Comparison of ENCODE assay signal across 24 cellular contexts in genomic region chr1:207658904-207659485, GRCh38. TPM values are rescaled to one million over a fixed set of nuclear protein-coding genes. Genes with fewer than 3 reads are reported as not detected.
DNase-seq lines count a peak whose midpoint lies in the region; ATAC-seq, FAIRE-seq and TF ChIP-seq lines count a peak whose summit lies in the region.
"Had no signal": no experiment of that assay in that cellular context is flagged by ENCODE, and none has a peak within 500 bp of the region (broad histone marks: within the 10 kb centered on the region; RNA-seq: fewer than 3 reads in every experiment).

No MANE protein-coding gene starts in this region.

- H2AFZ ChIP-seq in SK-N-SH (ENCODE audit: low read depth) (no peak overlapping the region), HepG2 (ENCODE audit: low read length) (no peak overlapping the region)
- H2AFZ ChIP-seq: GM23338 had no signal

- intact Hi-C loops in HepG2 (cut with micrococcal nuclease; ENCODE audit: unreplicated experiment): no loop called here

- no TSS peak for BruUV-seq in HepG2 (replicated peaks; lab: Mats Ljungman, UMichigan)

- H3K9ac ChIP-seq in SK-N-SH: no peak overlapping the region
- no peak overlapping the region for H3K9ac ChIP-seq in HepG2 (ENCODE audit: insufficient read depth, low read depth, low read length)

- TF ChIP-seq EP300 in SK-N-SH (IDR thresholded peaks at IDR 0.05; ENCODE audit: borderline replicate concordance in 1 of 2, low read depth in 1 of 2, low read length in 1 of 2): no peak
- no peak for TF ChIP-seq EP300 in A549 (IDR thresholded peaks at IDR 0.05)
- TF ChIP-seq EP300 in HepG2 (IDR thresholded peaks at IDR 0.05; ENCODE audit: low read depth in 2 of 2, low read length in 2 of 2): no peak
- no peak for TF ChIP-seq EP300 in HepG2 (CRISPR knock-in tag; IDR thresholded peaks at IDR 0.05; ENCODE audit: borderline replicate concordance)

- TF ChIP-seq RAD21 in SK-N-SH (IDR thresholded peaks at IDR 0.05; ENCODE audit: low read length) (no peak), A549 (conservative IDR thresholded peaks at IDR 0.05 in 1 of 2, IDR thresholded peaks at IDR 0.05 in 1 of 2) (no peak), HepG2 (CRISPR knock-in tag; IDR thresholded peaks at IDR 0.05) (no peak)

- no peak for TF ChIP-seq POLR2A in A549 (IDR thresholded peaks at IDR 0.05; ENCODE audit: low read length)
- TF ChIP-seq POLR2A in HepG2 (IDR thresholded peaks at IDR 0.05; ENCODE audit: insufficient read depth in 1 of 2, low read depth in 2 of 2, low read length in 2 of 2): no peak

- H3K36me3 ChIP-seq in SK-N-SH (replicated peaks in 1 of 2; ENCODE audit: control insufficient read depth in 1 of 2, insufficient read depth in 2 of 2, low read length in 1 of 2): no peaks in the 10 kb centered on the region
- no peaks in the 10 kb centered on the region for H3K36me3 ChIP-seq in HepG2 (replicated peaks in 1 of 2; ENCODE audit: control insufficient read depth in 1 of 2, insufficient read depth in 2 of 2, low read length in 2 of 2)
- no peaks in the 10 kb centered on the region for H3K36me3 ChIP-seq in BE2C

- H3K27me3 ChIP-seq in SK-N-SH (ENCODE audit: insufficient read depth): peaks cover 20% of the 10 kb centered on the region; the same call in 1 of the 2 replicates
- H3K27me3 ChIP-seq in HepG2 (ENCODE audit: control insufficient read depth in 1 of 2, insufficient read depth in 2 of 2, low read length in 2 of 2): no peaks in the 10 kb centered on the region; a peak in 1 of 5 replicates
- H3K27me3 ChIP-seq in BE2C: peaks cover 38% of the 10 kb centered on the region

- H3K4me2 ChIP-seq in SK-N-SH: no peak overlapping the region
- no peak overlapping the region for H3K4me2 ChIP-seq in A549
- H3K4me2 ChIP-seq in HepG2 (ENCODE audit: low read depth, low read length): no peak overlapping the region
- H3K4me2 ChIP-seq: GM23338 had no signal

- H3K9me3 Mint-ChIP-seq in stimulated activated effector memory CD8-positive, alpha-beta T cell treated with anti-CD3 and anti-CD28 coated beads, Interleukin-12 subunit alpha, Interleukin-12 subunit beta, amount 100 ng/mL, for 72 hours: no peaks in the 10 kb centered on the region

- FAIRE-seq in A549 (lab: Jason Lieb, UNC) (no peak), HepG2 (lab: Jason Lieb, UNC) (no peak)
- FAIRE-seq: A204.1, GM12891, GM18507 had no signal

- H3F3A ChIP-seq in SK-N-SH (replicated peaks; ENCODE audit: insufficient read depth): no peaks in the 10 kb centered on the region

- in situ Hi-C loops in HepG2 (cut with HindIII; ENCODE audit: extremely low pct_ligation_motif_present, low pct_unique_long_range_greater_than_20kb): no loop called here

- no peaks in the 10 kb centered on the region for H3K4me1 Mint-ChIP-seq in stimulated activated effector memory CD8-positive, alpha-beta T cell treated with anti-CD3 and anti-CD28 coated beads, Interleukin-12 subunit alpha, Interleukin-12 subunit beta, amount 100 ng/mL, for 72 hours
- H3K4me1 Mint-ChIP-seq: CD4-positive, alpha-beta memory T cell had no signal

- H3K27ac ChIP-seq in SK-N-SH (ENCODE audit: low read depth in 2 of 2, low read length in 1 of 2): no peak overlapping the region
- H3K27ac ChIP-seq in A549: no peak overlapping the region
- H3K27ac ChIP-seq in HepG2 (ENCODE audit: extremely low read length, insufficient read depth, low read length): no peak overlapping the region
- H3K27ac ChIP-seq: 22Rv1 had no signal

- TF ChIP-seq CTCF in SK-N-SH (IDR thresholded peaks at IDR 0.05) (no peak), A549 (IDR thresholded peaks at IDR 0.05) (no peak), HepG2 (CRISPR knock-in tag; IDR thresholded peaks at IDR 0.05) (no peak), BE2C (IDR thresholded peaks at IDR 0.05; ENCODE audit: low read depth, low read length) (no peak)

- no peaks in the 10 kb centered on the region for H3K79me2 ChIP-seq in SK-N-SH (ENCODE audit: insufficient read depth)
- no peaks in the 10 kb centered on the region for H3K79me2 ChIP-seq in HepG2 (ENCODE audit: insufficient read depth, low read length)

- no peaks in the 10 kb centered on the region for H3K9me2 ChIP-seq in SK-N-SH

- H3K27ac Mint-ChIP-seq in stimulated activated effector memory CD8-positive, alpha-beta T cell treated with anti-CD3 and anti-CD28 coated beads, Interleukin-12 subunit alpha, Interleukin-12 subunit beta, amount 100 ng/mL, for 72 hours: no peak overlapping the region
- H3K27ac Mint-ChIP-seq: GM23338, H9 had no signal

- 16% methylated on average over 8 of the region's 9 CpGs for WGBS in SK-N-SH (ENCODE audit: low lambda C conversion rate)
- 48% methylated on average over 9 of the region's 9 CpGs for WGBS in A549 (ENCODE audit: missing lambda C conversion rate)
- WGBS in HepG2 (ENCODE audit: low lambda C conversion rate): 67% methylated on average over 6 of the region's 9 CpGs

- DNase-seq in SK-N-SH: no peak
- no peak for DNase-seq in A549 (ENCODE audit: low read depth in 1 of 2, low spot score in 1 of 2)
- no peak for DNase-seq in HepG2 (ENCODE audit: low spot score)
- DNase-seq in stimulated activated effector memory CD8-positive, alpha-beta T cell treated with anti-CD3 and anti-CD28 coated beads, Interleukin-12 subunit alpha, Interleukin-12 subunit beta, amount 100 ng/mL, for 72 hours (ENCODE audit: low spot score in 2 of 2): no peak
- DNase-seq in SIG-M5 treated with dmso at 0.1 percent for 504 hours (lab: John Stamatoyannopoulos, UW; ENCODE audit: unreplicated experiment): no peak
- DNase-seq in stimulated activated CD4-positive, alpha-beta T cell treated with anti-CD3 and anti-CD28 coated beads, Interleukin-1b, Interleukin-23, amount 100 ng/mL, for 48 hours: no peak
- no peak for DNase-seq in BE2C
- DNase-seq: ACHN; AML-193; C1 segment of cervical spinal cord; CD4-positive, alpha-beta memory T cell; DMS79 treated with DMSO at 0.1 percent for 48 hours; GF-D8; H9 had no signal

- H4K20me1 ChIP-seq in SK-N-SH (ENCODE audit: insufficient read depth) (no peaks in the 10 kb centered on the region), HepG2 (ENCODE audit: insufficient read depth, low read length) (no peaks in the 10 kb centered on the region)

- H3K4me1 ChIP-seq in SK-N-SH (ENCODE audit: control insufficient read depth in 1 of 2, insufficient read depth in 2 of 2, low read depth in 1 of 2, low read length in 1 of 2) (no peaks in the 10 kb centered on the region), A549 (no peaks in the 10 kb centered on the region), HepG2 (ENCODE audit: insufficient read depth, low read length) (no peaks in the 10 kb centered on the region), BE2C (no peaks in the 10 kb centered on the region)

- H3K4me3 Mint-ChIP-seq in stimulated activated effector memory CD8-positive, alpha-beta T cell treated with anti-CD3 and anti-CD28 coated beads, Interleukin-12 subunit alpha, Interleukin-12 subunit beta, amount 100 ng/mL, for 72 hours: no peak overlapping the region
- H3K4me3 Mint-ChIP-seq: CD4-positive, alpha-beta memory T cell; GM23338; H9 had no signal

- ATAC-seq in SK-N-SH treated with all-trans-retinoic acid at 6 μM for 48 hours (peak; percentile 21; the same call in 2 of the 3 replicates), A549 (peak; percentile 39 to 46; a peak in 4 of 6 replicates), HepG2 (no peak; the same call in 2 of the 3 replicates)
- ATAC-seq in stimulated activated effector memory CD8-positive, alpha-beta T cell treated with anti-CD3 and anti-CD28 coated beads, Interleukin-12 subunit alpha, Interleukin-12 subunit beta, amount 100 ng/mL, for 72 hours: peak; percentile 44
- ATAC-seq: GM23338 had no signal

- H3K9me3 ChIP-seq in SK-N-SH (no peaks in the 10 kb centered on the region), A549 (no peaks in the 10 kb centered on the region), HepG2 (ENCODE audit: low read length) (no peaks in the 10 kb centered on the region), BE2C (no peaks in the 10 kb centered on the region)

- CTCF ChIA-PET in SK-N-SH (lab: Yijun Ruan, JAX) (interaction anchor here (1.6 kb wide), 1 partner anchor 40 kb away, joined by 6 read pairs; no protein-coding TSS in a partner anchor), A549 (lab: Yijun Ruan, JAX) (interaction anchor here (1.0 to 1.1 kb wide), 2 partner anchors 10 to 40 kb away, joined by 3 read pairs; no protein-coding TSS in a partner anchor), HepG2 (lab: Yijun Ruan, JAX; ENCODE audit: low intra/inter-chr PET ratio, low total read pairs) (no interaction called here)

- no peaks in the 10 kb centered on the region for H3K36me3 Mint-ChIP-seq in stimulated activated effector memory CD8-positive, alpha-beta T cell treated with anti-CD3 and anti-CD28 coated beads, Interleukin-12 subunit alpha, Interleukin-12 subunit beta, amount 100 ng/mL, for 72 hours

- POLR2A ChIA-PET in SK-N-SH (lab: Yijun Ruan, JAX): no interaction called here
- POLR2A ChIA-PET in A549 (lab: Yijun Ruan, JAX): no interaction called here
- POLR2A ChIA-PET in HepG2 (lab: Yijun Ruan, JAX): no interaction called here

- H3K4me3 ChIP-seq in SK-N-SH (ENCODE audit: low read depth in 2 of 2, low read length in 1 of 2): no peak overlapping the region
- H3K4me3 ChIP-seq in A549: no peak overlapping the region
- no peak overlapping the region for H3K4me3 ChIP-seq in HepG2 (replicated peaks in 1 of 3; ENCODE audit: insufficient read depth in 1 of 3, low read depth in 2 of 3, low read length in 3 of 3)
- no peak overlapping the region for H3K4me3 ChIP-seq in BE2C (ENCODE audit: low read depth, low read length)
- H3K4me3 ChIP-seq: GM23338 had no signal

RNA-seq across cellular contexts. Expression of gene CR1L, which starts 14.1 kb away (rescaled TPM):
- polyA plus RNA-seq in SK-N-SH (2012; rRNA removed) (not detected in 2 replicates), A549 (2011; rRNA removed) (not detected in 2 replicates), A549 (2017; fragmentation: RNase III; extraction: RNeasy Plus Mini Kit Qiagen cat#74134 plus additional on column Dnase treatment) (not detected in 3 replicates), HepG2 (2011; rRNA removed) (not detected in 2 replicates)
- not detected in 2 replicates for polyA plus RNA-seq in SK-N-SH (2012; cell fraction: cytosol; rRNA removed)
- not detected in 2 replicates for polyA plus RNA-seq in SK-N-SH (2012; cell fraction: nucleus; rRNA removed)
- not detected in 2 replicates for polyA plus RNA-seq in A549 (2012; cell fraction: cytosol; rRNA removed)
- not detected in 2 replicates for polyA plus RNA-seq in A549 (2012; cell fraction: nucleus; rRNA removed)
- polyA minus RNA-seq in A549 (2011; rRNA and poly(A)+ RNA removed): not detected in 2 replicates
- not detected in 2 replicates for total RNA-seq in HepG2 (2016; rRNA removed; fragmentation: Illumina TruSeq; extraction: Trizol)
- total RNA-seq in HepG2 (2016; cell fraction: cytosol; rRNA removed; fragmentation: Illumina TruSeq; extraction: Trizol; ENCODE audit: low read depth): not detected in 2 replicates
- not detected in 2 replicates for total RNA-seq in HepG2 (2016; cell fraction: insoluble cytoplasmic fraction; rRNA removed; fragmentation: Illumina TruSeq; extraction: Trizol)
- not detected in 2 replicates for total RNA-seq in HepG2 (2016; cell fraction: membrane; rRNA removed; fragmentation: Illumina TruSeq; extraction: Trizol)
- total RNA-seq in HepG2 (2016; cell fraction: nucleus; rRNA removed; fragmentation: Illumina TruSeq; extraction: Trizol): not detected in 2 replicates
- polyA plus RNA-seq in HepG2 (2011; cell fraction: cytosol; rRNA removed): not detected in 2 replicates
- not detected in 2 replicates for polyA plus RNA-seq in HepG2 (2011; cell fraction: nucleus; rRNA removed)
- polyA plus RNA-seq in HepG2 (2012): not detected in 2 replicates
- not detected in 2 replicates for polyA plus RNA-seq in HepG2 (2016; cell fraction: cytosol; fragmentation: Illumina TruSeq; extraction: Trizol; ENCODE audit: low read depth)
- not detected in 2 replicates for polyA plus RNA-seq in HepG2 (2016; cell fraction: insoluble cytoplasmic fraction; fragmentation: Illumina TruSeq; extraction: Trizol; ENCODE audit: low read depth)
- polyA plus RNA-seq in HepG2 (2016; cell fraction: membrane; fragmentation: Illumina TruSeq; extraction: Trizol; ENCODE audit: low read depth): not detected in 2 replicates
- polyA plus RNA-seq in HepG2 (2016; cell fraction: nucleus; fragmentation: Illumina TruSeq; extraction: Trizol; ENCODE audit: insufficient read depth, low read depth): not detected in 2 replicates
- polyA minus RNA-seq in HepG2 (2011; rRNA and poly(A)+ RNA removed; ENCODE audit: low replicate concordance): not detected in 2 replicates
- polyA minus RNA-seq in HepG2 (2011; cell fraction: cytosol; rRNA and poly(A)+ RNA removed): not detected in 2 replicates
- polyA minus RNA-seq in HepG2 (2011; cell fraction: nucleus; rRNA and poly(A)+ RNA removed): not detected in 2 replicates
- polyA plus RNA-seq in BE2C (2012; ENCODE audit: insufficient read depth, insufficient read length, low read depth): not detected
- total RNA-seq: Calu3, G401, H4 had no signal
- polyA plus RNA-seq: BJ; CD4-positive, alpha-beta memory T cell had no signal
